Comparison of ENCODE assay signal across 8 cellular contexts in the genomic region with DNA sequence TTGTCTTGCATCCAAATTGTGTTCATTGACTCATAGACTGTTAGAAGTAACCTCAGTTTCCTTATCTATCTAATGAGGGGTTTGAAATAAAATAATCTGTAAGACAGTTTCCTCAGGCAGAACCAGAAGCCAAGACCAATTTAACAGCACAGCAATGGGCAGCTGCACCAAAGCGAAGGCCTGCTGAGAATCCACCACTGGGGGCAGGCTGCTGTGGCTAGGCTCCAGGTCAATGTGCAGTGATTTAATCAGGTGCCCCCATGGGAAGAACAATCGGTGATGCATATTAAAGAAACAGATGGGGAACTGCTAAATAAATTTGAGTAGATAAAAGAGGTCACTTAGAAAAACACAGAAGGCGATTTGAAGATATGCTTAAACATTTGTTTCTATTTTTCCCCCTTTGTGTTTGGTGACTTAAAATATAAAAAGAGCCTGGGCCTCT. TPM values are rescaled to one million over a fixed set of nuclear protein-coding genes. Genes with fewer than 3 reads are reported as not detected.
DNase-seq lines count a peak whose midpoint lies in the region; ATAC-seq, FAIRE-seq and TF ChIP-seq lines count a peak whose summit lies in the region.

No MANE protein-coding gene starts in this region.

- peak; percentile 80 for DNase-seq in D341Med (ENCODE audit: low spot score)
- DNase-seq in IMR-90 = peak; percentile 18
- no peak for DNase-seq in GM12878 (ENCODE audit: low read depth, low spot score)
- peak; percentile 42 to 62 for DNase-seq in lung microvascular endothelial cell (ENCODE audit: low read depth in 2 of 2)
- DNase-seq in SIG-M5 treated with dmso at 0.1 percent for 504 hours (lab: John Stamatoyannopoulos, UW; ENCODE audit: unreplicated experiment) = no peak
- DNase-seq in GM12892 (ENCODE audit: insufficient read length) = no peak
- DNase-seq in ovary = no peak

- no peak overlapping the region for H3K23ac ChIP-seq in IMR-90 (ENCODE audit: low read depth, low read length)

- no peaks in the 10 kb centered on the region for H3K79me1 ChIP-seq in IMR-90 (ENCODE audit: low read depth in 1 of 2, low read length in 2 of 2)

- H4K20me1 ChIP-seq in IMR-90 (ENCODE audit: insufficient read depth, low read length) (no peaks in the 10 kb centered on the region; the same call in 1 of the 2 replicates), GM12878 (ENCODE audit: control insufficient read depth, insufficient read depth) (no peaks in the 10 kb centered on the region)

- SMC1A ChIA-PET in GM12878 (lab: Charles Lee; ENCODE audit: uncharacterized antibody, unreplicated experiment) = interaction anchor here (0.9 to 1.0 kb wide), 3 partner anchors 42 to 151 kb away, joined by 3 to 4 read pairs (median 3); no protein-coding TSS in a partner anchor

- no peak overlapping the region for H2AK9ac ChIP-seq in IMR-90 (replicated peaks; ENCODE audit: low read depth, low read length, poor library complexity)

- no peak overlapping the region for H3K18ac ChIP-seq in IMR-90 (ENCODE audit: low read depth, low read length)

- H3K4me2 ChIP-seq in IMR-90 (ENCODE audit: low read depth, low read length) (no peak overlapping the region), GM12878 (ENCODE audit: control insufficient read depth, insufficient read depth) (no peak overlapping the region)

- H3K27ac ChIP-seq in IMR-90 (ENCODE audit: insufficient read depth, low read length) (no peak overlapping the region), GM12878 (ENCODE audit: control insufficient read depth, insufficient read depth) (no peak overlapping the region), ovary (no peak overlapping the region)

- RAD21 ChIA-PET in GM12878 (lab: Charles Lee; ENCODE audit: unreplicated experiment) = no interaction called here

- intact Hi-C loops in IMR-90 (cut with micrococcal nuclease) = no loop called here
- intact Hi-C loops in GM12878 (cut with micrococcal nuclease; ENCODE audit: unreplicated experiment) = no loop called here
- intact Hi-C loops in ovary (cut with DNase I) = no loop called here

- no peak overlapping the region for H3K4me3 ChIP-seq in IMR-90 (ENCODE audit: insufficient read depth, low read depth, low read length)
- H3K4me3 ChIP-seq in GM12878 = no peak overlapping the region
- no peak overlapping the region for H3K4me3 ChIP-seq in ovary

- H2BK5ac ChIP-seq in IMR-90 (ENCODE audit: low read depth, low read length, poor library complexity, severe bottlenecking) = no peak overlapping the region

- H3K4me1 ChIP-seq in IMR-90 (ENCODE audit: control insufficient read depth, insufficient read depth, low read length) (peaks cover 4% of the 10 kb centered on the region; the same call in 1 of the 2 replicates), GM12878 (ENCODE audit: control insufficient read depth, insufficient read depth, low read length) (no peaks in the 10 kb centered on the region; the same call in 1 of the 2 replicates), ovary (ENCODE audit: insufficient read depth) (no peaks in the 10 kb centered on the region)

- BruUV-seq in IMR-90 (replicated peaks; lab: Mats Ljungman, UMichigan) = no TSS peak
- no TSS peak for BruUV-seq in GM12878 (replicated peaks; lab: Mats Ljungman, UMichigan)

- H3K56ac ChIP-seq in IMR-90 (ENCODE audit: extremely low read depth, insufficient read depth, low read length) = no peak overlapping the region

- peaks cover 3% of the 10 kb centered on the region for H3K36me3 ChIP-seq in IMR-90 (ENCODE audit: control insufficient read depth, insufficient read depth, low read length)
- H3K36me3 ChIP-seq in GM12878 (ENCODE audit: control insufficient read depth in 2 of 2, insufficient read depth in 2 of 2, low read length in 1 of 2) = no peaks in the 10 kb centered on the region
- no peaks in the 10 kb centered on the region for H3K36me3 ChIP-seq in ovary

- H2AFZ ChIP-seq in IMR-90 (replicated peaks; ENCODE audit: low read length, poor library complexity) = no peak overlapping the region
- no peak overlapping the region for H2AFZ ChIP-seq in GM12878 (ENCODE audit: control insufficient read depth, low read depth, low read length)

- dilution Hi-C loops in IMR-90 (cut with HindIII; ENCODE audit: low sequenced_read_pairs, unreplicated experiment) = no loop called here

- H3K9me3 ChIP-seq in IMR-90 (ENCODE audit: control insufficient read depth, insufficient read depth, low read length) = no peaks in the 10 kb centered on the region
- no peaks in the 10 kb centered on the region for H3K9me3 ChIP-seq in GM12878 (replicated peaks; ENCODE audit: control insufficient read depth, insufficient read depth, low read length)
- no peaks in the 10 kb centered on the region for H3K9me3 ChIP-seq in ovary

- WGBS in IMR-90 (ENCODE audit: extremely low coverage in 2 of 2, insufficient read length in 1 of 2), 2 experiments = no CpG with 5 or more reads among the region's 3 CpGs
- WGBS in GM12878 (ENCODE audit: insufficient coverage, insufficient replicate concordance, low lambda C conversion rate, missing lambda C conversion rate) = 57% methylated on average over 3 of the region's 3 CpGs
- 55 to 63% (median 63%) methylated on average over 3 of the region's 3 CpGs for WGBS in ovary, 3 donors

- FAIRE-seq in GM12878 (lab: Jason Lieb, UNC) (no peak), GM12892 (lab: Jason Lieb, UNC) (no peak)

- H3K9me1 ChIP-seq in IMR-90 (ENCODE audit: insufficient read depth, low read length) = peaks cover 7% of the 10 kb centered on the region; the same call in 1 of the 2 replicates

- TF ChIP-seq RAD21 in IMR-90 (IDR thresholded peaks at IDR 0.05; ENCODE audit: low read length) (peak; percentile 11; the same call in 1 of the 2 replicates), GM12878 (IDR thresholded peaks at IDR 0.05; ENCODE audit: insufficient read depth, low read depth, low read length) (0 out of 2 replicates have a peak, but pooled peaks have one; percentile 4)

- ATAC-seq in IMR-90 (ENCODE audit: low read depth) = peak; percentile 59; the same call in 1 of the 2 replicates
- peak; percentile 83 for ATAC-seq in GM12878
- no peak for ATAC-seq in GM18520 (IDR thresholded peaks at IDR 0.05; ENCODE audit: unreplicated experiment)

- no peak overlapping the region for H2BK120ac ChIP-seq in IMR-90 (ENCODE audit: low read depth, low read length)

- TF ChIP-seq POLR2A in IMR-90 (IDR thresholded peaks at IDR 0.05; ENCODE audit: low read depth, low read length) = no peak
- TF ChIP-seq POLR2A in GM12878 (IDR thresholded peaks at IDR 0.05; ENCODE audit: low read depth, low read length) = no peak
- no peak for TF ChIP-seq POLR2A in GM12892 (IDR thresholded peaks at IDR 0.05; ENCODE audit: low read depth, low read length)
- no peak for TF ChIP-seq POLR2A in ovary (IDR thresholded peaks at IDR 0.05)

- H3K14ac ChIP-seq in IMR-90 (replicated peaks; ENCODE audit: low read depth, low read length) = no peak overlapping the region

- no peak overlapping the region for H4K8ac ChIP-seq in IMR-90 (ENCODE audit: low read depth in 2 of 2, low read length in 2 of 2)

- H3K27me3 ChIP-seq in IMR-90 (ENCODE audit: control insufficient read depth, insufficient read depth, low read length) (no peaks in the 10 kb centered on the region), GM12878 (replicated peaks in 1 of 2; ENCODE audit: control insufficient read depth in 2 of 2, insufficient read depth in 2 of 2, low read length in 1 of 2) (no peaks in the 10 kb centered on the region), ovary (no peaks in the 10 kb centered on the region)

- POLR2A ChIA-PET in IMR-90 (lab: Charles Lee; ENCODE audit: unreplicated experiment) = no interaction called here
- POLR2A ChIA-PET in GM12878 (lab: Charles Lee) = no interaction called here

- H3K9ac ChIP-seq in IMR-90 (ENCODE audit: low read depth, low read length) (no peak overlapping the region), GM12878 (ENCODE audit: control insufficient read depth, insufficient read depth, low read length) (no peak overlapping the region)

- peak; percentile 41 for TF ChIP-seq CTCF in IMR-90 (conservative IDR thresholded peaks at IDR 0.05; ENCODE audit: low read depth, low read length)
- TF ChIP-seq CTCF in GM12878 (IDR thresholded peaks at IDR 0.05 in 2 of 3, conservative IDR thresholded peaks at IDR 0.05 in 1 of 3; ENCODE audit: control insufficient read depth in 2 of 3, extremely low read depth in 1 of 3, insufficient read depth in 1 of 3, low read depth in 3 of 3, low read length in 3 of 3) = peak; percentile 38 to 64 (median 55)
- TF ChIP-seq CTCF in ovary (IDR thresholded peaks at IDR 0.05) = no peak

- CTCF ChIA-PET in IMR-90 (lab: Yijun Ruan, JAX) = no interaction called here
- CTCF ChIA-PET in GM12878 (lab: Yijun Ruan, JAX) = interaction anchor here (1.0 to 1.3 kb wide), 3 partner anchors 24 to 151 kb away, joined by 3 to 4 read pairs (median 4); no protein-coding TSS in a partner anchor

- TF ChIP-seq EP300 in GM12878 (IDR thresholded peaks at IDR 0.05; ENCODE audit: borderline replicate concordance in 1 of 2, control insufficient read depth in 1 of 2, low read depth in 2 of 2, low read length in 2 of 2) (no peak), ovary (IDR thresholded peaks at IDR 0.05) (no peak)

- no peak overlapping the region for H4K5ac ChIP-seq in IMR-90 (ENCODE audit: low read depth, low read length)

- H3K4ac ChIP-seq in IMR-90 (ENCODE audit: low read depth, low read length) = no peak overlapping the region

- no peak overlapping the region for H2AK5ac ChIP-seq in IMR-90 (ENCODE audit: low read depth, low read length)

- no peaks in the 10 kb centered on the region for H3K79me2 ChIP-seq in GM12878 (ENCODE audit: control insufficient read depth, insufficient read depth, low read length)

- H4K91ac ChIP-seq in IMR-90 (ENCODE audit: insufficient read depth, low read depth, low read length) = no peak overlapping the region

- in situ Hi-C loops in IMR-90 (cut with MboI; ENCODE audit: low sequenced_read_pairs) (no loop called here), GM12878 (cut with MboI) (no loop called here)

- H2BK20ac ChIP-seq in IMR-90 (ENCODE audit: low read depth, low read length) = no peak overlapping the region

- no peak overlapping the region for H2BK15ac ChIP-seq in IMR-90 (ENCODE audit: low read depth, low read length)

RNA-seq across cellular contexts. Expression of gene TMOD3, which starts 28.0 kb away (rescaled TPM):
- total RNA-seq in IMR-90 (2012; rRNA removed) (22.0 and 51.1 TPM in 2 replicates), GM12878 (2014; rRNA removed) (21.6 and 27.1 TPM in 2 replicates), GM12878 (2014; rRNA removed; fragmentation: Illumina TruSeq; extraction: Trizol) (32.8 and 34.6 TPM in 2 replicates), GM12878 (2021) (32.2 and 32.6 TPM in 2 replicates), lung microvascular endothelial cell (42.3 and 57.1 TPM in 2 replicates), ovary (10 to 100 TPM; 13.6 to 35.5 (median 29.3) TPM)
- polyA plus RNA-seq in IMR-90 (2012; rRNA removed) (7.4 and 10.7 TPM in 2 replicates), GM12878 (2011; rRNA removed) (19.4 and 34.8 TPM in 2 replicates), GM12878 (2014; fragmentation: Illumina TruSeq; extraction: Trizol) (23.4 and 24.6 TPM in 2 replicates), GM12878 (2014; fragmentation: Nextera tagmentation; extraction: Ambion mirVana) (1 to 10 TPM; 5.2 to 7.5 TPM), GM12878 (2014; rRNA removed) (16.7 and 20.1 TPM in 2 replicates), GM12878 (2016; fragmentation: Nextera tagmentation; extraction: Ambion mirVana) (10 to 100 TPM; 35.7 to 39.4 TPM), ovary (10 to 100 TPM in 1 of 2 donors, 1 to 10 TPM in 1; 9.4 to 24.1 TPM)
- polyA plus RNA-seq in IMR-90 (2012; cell fraction: cytosol; rRNA removed) = 2.5 and 4.7 TPM in 2 replicates
- polyA plus RNA-seq in IMR-90 (2012; cell fraction: nucleus; rRNA removed; ENCODE audit: low replicate concordance) = 2.7 and 5.9 TPM in 2 replicates
- 39.9 and 41.0 TPM in 2 replicates for total RNA-seq in GM12878 (2013; cell fraction: nucleolus; rRNA removed)
- 7.2 TPM for polyA plus RNA-seq in GM12878 (2011; ENCODE audit: low read depth)
- 6.3 and 7.8 TPM in 2 replicates for polyA plus RNA-seq in GM12878 (2011; cell fraction: cytosol; rRNA removed)
- 11.2 and 11.4 TPM in 2 replicates for polyA plus RNA-seq in GM12878 (2011; cell fraction: nucleus; rRNA removed)
- 10.8 and 13.7 TPM in 2 replicates for polyA plus RNA-seq in GM12878 (2012)
- polyA minus RNA-seq in GM12878 (2011; rRNA and poly(A)+ RNA removed) = 11.6 and 17.8 TPM in 2 replicates
- polyA minus RNA-seq in GM12878 (2011; cell fraction: cytosol; rRNA and poly(A)+ RNA removed) = 7.9 and 10.6 TPM in 2 replicates
- polyA minus RNA-seq in GM12878 (2011; cell fraction: nucleus; rRNA and poly(A)+ RNA removed) = 8.3 and 20.8 TPM in 2 replicates
- polyA plus RNA-seq in GM12892 (2012; ENCODE audit: missing spikeins) = 22.3 TPM

RNA-seq across cellular contexts. Expression of gene TMOD2, which starts 50.0 kb away (rescaled TPM):
- total RNA-seq in IMR-90 (2012; rRNA removed) = 5.4 and 6.9 TPM in 2 replicates
- 1.7 and 2.8 TPM in 2 replicates for polyA plus RNA-seq in IMR-90 (2012; rRNA removed)
- 0.48 and 0.64 TPM in 2 replicates for polyA plus RNA-seq in IMR-90 (2012; cell fraction: cytosol; rRNA removed)
- polyA plus RNA-seq in IMR-90 (2012; cell fraction: nucleus; rRNA removed; ENCODE audit: low replicate concordance) = 0.39 and 2.6 TPM in 2 replicates
- total RNA-seq in GM12878 (2013; cell fraction: nucleolus; rRNA removed) = 8.5 and 10.5 TPM in 2 replicates
- 9.1 and 10.8 TPM in 2 replicates for total RNA-seq in GM12878 (2014; rRNA removed)
- total RNA-seq in GM12878 (2014; rRNA removed; fragmentation: Illumina TruSeq; extraction: Trizol) = 12.6 and 13.9 TPM in 2 replicates
- 13.0 and 15.2 TPM in 2 replicates for total RNA-seq in GM12878 (2021)
- polyA plus RNA-seq in GM12878 (2011; ENCODE audit: low read depth) = 4.4 TPM
- 0.61 and 0.66 TPM in 2 replicates for polyA plus RNA-seq in GM12878 (2011; rRNA removed)
- polyA plus RNA-seq in GM12878 (2011; cell fraction: cytosol; rRNA removed) = 0.22 and 0.24 TPM in 2 replicates
- polyA plus RNA-seq in GM12878 (2011; cell fraction: nucleus; rRNA removed) = 0.54 and 0.86 TPM in 2 replicates
- 1.0 and 1.8 TPM in 2 replicates for polyA plus RNA-seq in GM12878 (2012)
- polyA plus RNA-seq in GM12878 (2014; fragmentation: Illumina TruSeq; extraction: Trizol) = 10.5 and 16.0 TPM in 2 replicates
- 1 to 10 TPM; 1.6 to 1.7 TPM for polyA plus RNA-seq in GM12878 (2014; fragmentation: Nextera tagmentation; extraction: Ambion mirVana)
- 6.9 and 7.6 TPM in 2 replicates for polyA plus RNA-seq in GM12878 (2014; rRNA removed)
- 1 to 10 TPM; 4.7 to 5.1 TPM for polyA plus RNA-seq in GM12878 (2016; fragmentation: Nextera tagmentation; extraction: Ambion mirVana)
- polyA minus RNA-seq in GM12878 (2011; rRNA and poly(A)+ RNA removed) = 0.41 and 0.59 TPM in 2 replicates
- polyA minus RNA-seq in GM12878 (2011; cell fraction: cytosol; rRNA and poly(A)+ RNA removed) = 0.13 TPM in 1 of 2 replicates, not detected in the other
- 0.36 and 0.86 TPM in 2 replicates for polyA minus RNA-seq in GM12878 (2011; cell fraction: nucleus; rRNA and poly(A)+ RNA removed)
- total RNA-seq in lung microvascular endothelial cell = 13.5 and 29.2 TPM in 2 replicates
- 4.9 TPM for polyA plus RNA-seq in GM12892 (2012; ENCODE audit: missing spikeins)
- total RNA-seq in ovary = 10 to 100 TPM; 11.5 to 15.7 (median 12.6) TPM
- polyA plus RNA-seq in ovary = 10 to 100 TPM in 1 of 2 donors, 1 to 10 TPM in 1; 3.4 to 10.4 TPM

Comparison
In these comparisons a context has a peak if more than half of its experiments do, and no peak if none do; other contexts are left out.
1. DNase-seq: peak in D341Med (single experiment), IMR-90 (single experiment) and lung microvascular endothelial cell (2 of 2); none in GM12878 (single experiment), SIG-M5 treated with dmso at 0.1 percent for 504 hours (single experiment), GM12892 (single experiment) and ovary (0 of 5).
2. CTCF ChIP-seq: peak in IMR-90 (single experiment) and GM12878 (3 of 3); none in ovary (0 of 3).